Comparison of ENCODE assay signal across 28 cellular contexts in the genomic region with DNA sequence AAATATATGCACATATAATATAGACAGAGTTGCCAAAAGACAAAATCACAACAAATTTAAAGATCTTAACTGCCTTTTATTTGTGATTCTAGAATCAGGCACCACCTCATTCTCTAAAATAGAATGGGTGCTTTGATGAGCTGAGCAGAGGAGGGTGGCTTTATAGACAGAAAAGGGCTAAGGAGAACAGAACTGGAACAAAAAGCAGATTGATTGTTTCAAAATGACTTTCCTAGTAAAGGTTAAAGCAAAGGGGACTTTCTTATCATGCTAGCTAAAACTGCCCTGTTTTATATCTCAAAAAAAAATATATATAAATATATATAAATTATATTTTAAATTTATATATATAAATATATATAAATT.
"Had no signal": no experiment of that assay in that cellular context is flagged by ENCODE, and none has a peak within 500 bp of the region (broad histone marks: within the 10 kb centered on the region; RNA-seq: fewer than 3 reads in every experiment).

No MANE protein-coding gene starts in this region.

- H3K9me3 ChIP-seq: MG63, SK-N-SH had no signal

- H3K36me3 ChIP-seq: MG63 had no signal

- ATAC-seq: HepG2, Panc1, PC-3 had no signal

- H3K27ac ChIP-seq: HL-60, RWPE1 had no signal

- DNase-seq: IMR-90; Karpas-422; KG1; MG63; NCI-H1092; NCI-H1105 treated with DMSO at 0.1 percent for 48 hours; NCI-H1417 treated with DMSO at 0.1 percent for 48 hours; NCI-H146; NCI-H187; NCI-H2029; NCI-H2081 treated with DMSO at 0.1 percent for 48 hours; NCI-H2171; NCI-H226; NCI-H446; NCI-H510A; NCI-H524 treated with DMSO at 0.1 percent for 48 hours; NCI-H69; NCI-H774; NK-92 treated with Interleukin-12 subunit alpha and Interleukin-12 subunit beta, amount 100 ng/mL, for 24 hours; PC-3; SHP77; SK-N-SH; SW 1271 had no signal

- H3K4me3 ChIP-seq: MG63 had no signal

- H3K9ac ChIP-seq: SK-N-SH had no signal

- FAIRE-seq: HepG2, HTR-8/SVneo had no signal

- H3K4me2 ChIP-seq: SK-N-SH had no signal

- H3K9me2 ChIP-seq: SK-N-SH had no signal
